In the genomic region with DNA sequence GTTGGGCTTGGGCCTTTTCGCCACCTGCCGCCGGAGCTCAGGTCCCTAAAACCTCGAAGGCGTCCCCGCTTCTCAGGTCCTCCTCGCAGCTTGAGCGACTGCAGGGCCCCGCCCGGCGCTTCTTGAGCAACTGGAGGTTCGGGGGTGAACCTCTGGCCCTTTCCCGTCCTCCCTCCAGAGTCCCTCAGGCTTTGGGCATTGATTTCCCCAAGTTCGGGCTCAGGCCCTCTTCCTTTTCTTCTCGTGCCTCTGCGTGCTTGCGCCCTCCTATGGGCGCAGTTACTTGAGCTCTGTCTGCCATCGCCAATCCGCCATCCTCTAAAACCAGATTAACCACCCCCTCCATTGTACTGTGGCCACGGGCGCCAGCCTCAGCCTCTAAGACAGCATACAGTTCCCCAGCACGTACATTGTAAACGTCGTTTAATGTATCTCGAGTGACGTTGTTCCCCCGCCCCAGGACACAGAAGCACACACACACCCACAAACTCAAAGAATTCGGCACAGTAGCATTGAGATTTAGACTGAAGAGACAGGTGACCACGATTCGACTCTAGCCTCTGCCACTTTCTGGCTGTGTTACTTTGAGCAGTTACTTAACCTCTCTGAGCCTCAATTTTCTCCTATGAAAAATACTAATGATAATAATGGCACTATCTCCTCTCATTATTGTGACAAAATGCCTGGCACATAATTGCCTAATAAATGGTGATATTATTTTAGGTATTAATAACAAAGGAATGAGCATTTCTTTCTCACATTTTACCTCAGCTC, we compare ENCODE assay signal across 8 cellular contexts. TPM values are rescaled to one million over a fixed set of nuclear protein-coding genes. Genes with fewer than 3 reads are reported as not detected.
DNase-seq lines count a peak whose midpoint lies in the region; ATAC-seq and TF ChIP-seq lines count a peak whose summit lies in the region.

No MANE protein-coding gene starts in this region.

- no peaks in the 10 kb centered on the region for H3K27me3 Mint-ChIP-seq in IgD-negative memory B cell

- H3K27me3 ChIP-seq in psoas muscle (ENCODE audit: insufficient read depth in 3 of 3, low read length in 2 of 3): no peaks in the 10 kb centered on the region

- H3K27ac Mint-ChIP-seq in IgD-negative memory B cell: peak overlapping the region; percentile 87 to 99 (median 98)

- intact Hi-C loops in left ventricle myocardium superior (cut with micrococcal nuclease) (no loop called here), psoas muscle (cut with DNase I) (loop anchor here in 1 of 2 donors (1.0 kb wide), 1 partner anchor 55 kb away; no protein-coding TSS in a partner anchor)

- H3K9me3 Mint-ChIP-seq in IgD-negative memory B cell: no peaks in the 10 kb centered on the region

- peaks cover 29% of the 10 kb centered on the region for H3K4me1 ChIP-seq in psoas muscle

- peak; percentile 41 for TF ChIP-seq CTCF in psoas muscle (IDR thresholded peaks at IDR 0.05)

- 7 to 12% (median 8%) methylated on average over 30 to 31 of the region's 31 CpGs for WGBS in psoas muscle, 3 donors

- peak; percentile 18 for ATAC-seq in GM21576 (IDR thresholded peaks at IDR 0.05; ENCODE audit: unreplicated experiment)
- ATAC-seq in left ventricle myocardium superior: peak; percentile 56
- ATAC-seq in psoas muscle: peak; percentile 53 to 79 (median 68)

- H3K4me3 ChIP-seq in psoas muscle: peak overlapping the region; percentile 74

- peak overlapping the region; percentile 91 for H3K27ac ChIP-seq in psoas muscle

- DNase-seq in G401 (ENCODE audit: low spot score) (peak; percentile 75), SK-MEL-5 (ENCODE audit: low read depth, low spot score) (peak; percentile 80), amygdala (lab: John Stamatoyannopoulos, UW) (peak in 43 of 56 donors; percentile 45 to 85 (median 70)), left ventricle myocardium superior (no peak), psoas muscle (no peak), ecto neural progenitor cell (ENCODE audit: low spot score) (no peak)

- H3K9me3 ChIP-seq in psoas muscle: no peaks in the 10 kb centered on the region

- peak overlapping the region; percentile 65 to 92 (median 76) for H3K4me3 Mint-ChIP-seq in IgD-negative memory B cell

- H3K36me3 Mint-ChIP-seq in IgD-negative memory B cell: no peaks in the 10 kb centered on the region

- in situ Hi-C loops in G401 (cut with HindIII; ENCODE audit: low sequenced_read_pairs) (no loop called here), SK-MEL-5 (cut with HindIII; ENCODE audit: low pct_unique_long_range_greater_than_20kb, low sequenced_read_pairs) (no loop called here)

- H3K4me1 Mint-ChIP-seq in IgD-negative memory B cell: peaks cover 39 to 45% (median 40%) of the 10 kb centered on the region in 3 donors

- H3K36me3 ChIP-seq in psoas muscle (ENCODE audit: insufficient read depth in 1 of 2, low read depth in 1 of 2): no peaks in the 10 kb centered on the region

RNA-seq across cellular contexts. Expression of gene BTG2, which starts 22.6 kb away (rescaled TPM):
- 12.7 and 15.2 TPM in 2 replicates for total RNA-seq in G401 (2014; rRNA removed; shearing (Covaris generic))
- polyA plus RNA-seq in IgD-negative memory B cell (202 TPM), psoas muscle (100 to 1,000 TPM in 1 of 3 donors, 10 to 100 TPM in 2; 17.6 to 119 (median 60.4) TPM)
- 4.7 and 4.8 TPM in 2 replicates for total RNA-seq in SK-MEL-5 (2014; rRNA removed; shearing (Covaris generic))
- 1.4 TPM in 2 replicates for polyA plus RNA-seq in SK-MEL-5 (2015; cell fraction: cytosol; rRNA removed)
- polyA plus RNA-seq in SK-MEL-5 (2015; cell fraction: nucleus; rRNA removed): 2.0 and 4.9 TPM in 2 replicates
- total RNA-seq in left ventricle myocardium superior (41.3 TPM), psoas muscle (100 to 1,000 TPM in 3 of 4 donors, 10 to 100 TPM in 1; 83.0 to 360 (median 224) TPM)

RNA-seq across cellular contexts. Expression of gene FMOD, which starts 23.1 kb away (rescaled TPM):
- total RNA-seq in G401 (2014; rRNA removed; shearing (Covaris generic)): not detected in 2 replicates
- polyA plus RNA-seq in IgD-negative memory B cell: 0.28 TPM
- total RNA-seq in SK-MEL-5 (2014; rRNA removed; shearing (Covaris generic)): 0.16 TPM in 2 replicates
- 0.73 and 1.1 TPM in 2 replicates for polyA plus RNA-seq in SK-MEL-5 (2015; cell fraction: cytosol; rRNA removed)
- polyA plus RNA-seq in SK-MEL-5 (2015; cell fraction: nucleus; rRNA removed): 0.17 and 0.70 TPM in 2 replicates
- 9.6 TPM for total RNA-seq in left ventricle myocardium superior
- total RNA-seq in psoas muscle: 1 to 10 TPM; 3.6 to 9.6 (median 5.8) TPM
- polyA plus RNA-seq in psoas muscle: 1 to 10 TPM; 3.0 to 4.6 (median 3.8) TPM

Comparison
In these comparisons a context has a peak if more than half of its experiments do, and no peak if none do; other contexts are left out.
1. DNase-seq: peak in G401 (single experiment), SK-MEL-5 (single experiment) and amygdala (43 of 56); none in left ventricle myocardium superior (single experiment), psoas muscle (0 of 2) and ecto neural progenitor cell (single experiment).
2. ATAC-seq: peak in every context shown above with its lines; median percentile 68 in psoas muscle; 56 in left ventricle myocardium superior; 18 in GM21576.